Comparison of ENCODE assay signal across 22 cellular contexts in the genomic region with DNA sequence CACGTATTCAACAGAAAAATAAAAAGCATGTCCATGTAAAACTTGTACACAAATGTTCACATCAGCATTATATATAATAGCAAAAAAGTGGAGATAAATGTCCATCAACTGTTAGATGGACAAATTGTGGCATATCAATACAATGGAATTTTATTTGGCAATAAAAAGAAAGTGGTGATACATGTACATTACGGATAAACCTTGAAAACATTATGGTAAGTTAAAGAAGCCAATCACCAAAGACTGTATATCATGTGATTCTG.
"Had no signal": no experiment of that assay in that cellular context is flagged by ENCODE, and none has a peak within 500 bp of the region (broad histone marks: within the 10 kb centered on the region; RNA-seq: fewer than 3 reads in every experiment).

No MANE protein-coding gene starts in this region.

- H3K27me3 ChIP-seq: ovary, right atrium auricular region, suprapubic skin, thyroid gland had no signal

- H3K36me3 ChIP-seq: ovary, right atrium auricular region, suprapubic skin, thyroid gland had no signal

- H3K27me3 Mint-ChIP-seq: naive B cell, type B pancreatic cell had no signal

- H3K27ac Mint-ChIP-seq: stimulated activated effector memory CD8-positive, alpha-beta T cell treated with anti-CD3 and anti-CD28 coated beads, Interleukin-12 subunit alpha, Interleukin-12 subunit beta, amount 100 ng/mL, for 72 hours; type B pancreatic cell had no signal

- H3K4me3 ChIP-seq: ovary, right atrium auricular region, suprapubic skin, thyroid gland had no signal

- H3K9me3 Mint-ChIP-seq: naive B cell; stimulated activated effector memory CD8-positive, alpha-beta T cell treated with anti-CD3 and anti-CD28 coated beads, Interleukin-12 subunit alpha, Interleukin-12 subunit beta, amount 100 ng/mL, for 72 hours; type B pancreatic cell had no signal

- H3K4me1 ChIP-seq: right atrium auricular region, suprapubic skin, thyroid gland had no signal

- ATAC-seq: stimulated activated effector memory CD8-positive, alpha-beta T cell treated with anti-CD3 and anti-CD28 coated beads, Interleukin-12 subunit alpha, Interleukin-12 subunit beta, amount 100 ng/mL, for 72 hours; stimulated activated naive CD8-positive, alpha-beta T cell treated with anti-CD3 and anti-CD28 coated beads, Interleukin-15, Interleukin-2, amounts not matched to agents 100 U/mL and 50 U/mL, for 24 hours had no signal

- H3K27ac ChIP-seq: ovary, right atrium auricular region, suprapubic skin, thyroid gland had no signal

- H3K9me3 ChIP-seq: ovary, right atrium auricular region, suprapubic skin, thyroid gland had no signal

- DNase-seq: dermis blood vessel endothelial cell; foreskin melanocyte; head of caudate nucleus; hippocampal formation; kidney glomerular epithelial cell; mesendoderm; naive B cell; nucleus accumbens; ovary; small intestine; stimulated activated CD4-positive, alpha-beta T cell treated with anti-CD3 and anti-CD28 coated beads, Interleukin-4, amount 100 ng/mL, for 1 hour; stimulated activated CD8-positive, alpha-beta memory T cell treated with anti-CD3 and anti-CD28 coated beads, Interleukin-4, amount 100 ng/mL, for 48 hours; stimulated activated naive CD8-positive, alpha-beta T cell treated with anti-CD3 and anti-CD28 coated beads, Interleukin-15, Interleukin-2, amounts not matched to agents 100 U/mL and 50 U/mL, for 24 hours; thyroid gland had no signal

- FAIRE-seq: colon, endothelial cell of umbilical vein, islet of Langerhans, small intestine, urothelium cell line had no signal

- H3K4me3 Mint-ChIP-seq: naive B cell; stimulated activated effector memory CD8-positive, alpha-beta T cell treated with anti-CD3 and anti-CD28 coated beads, Interleukin-12 subunit alpha, Interleukin-12 subunit beta, amount 100 ng/mL, for 72 hours; type B pancreatic cell had no signal
